ENCODE assay signal across 22 cellular contexts in the genomic region with DNA sequence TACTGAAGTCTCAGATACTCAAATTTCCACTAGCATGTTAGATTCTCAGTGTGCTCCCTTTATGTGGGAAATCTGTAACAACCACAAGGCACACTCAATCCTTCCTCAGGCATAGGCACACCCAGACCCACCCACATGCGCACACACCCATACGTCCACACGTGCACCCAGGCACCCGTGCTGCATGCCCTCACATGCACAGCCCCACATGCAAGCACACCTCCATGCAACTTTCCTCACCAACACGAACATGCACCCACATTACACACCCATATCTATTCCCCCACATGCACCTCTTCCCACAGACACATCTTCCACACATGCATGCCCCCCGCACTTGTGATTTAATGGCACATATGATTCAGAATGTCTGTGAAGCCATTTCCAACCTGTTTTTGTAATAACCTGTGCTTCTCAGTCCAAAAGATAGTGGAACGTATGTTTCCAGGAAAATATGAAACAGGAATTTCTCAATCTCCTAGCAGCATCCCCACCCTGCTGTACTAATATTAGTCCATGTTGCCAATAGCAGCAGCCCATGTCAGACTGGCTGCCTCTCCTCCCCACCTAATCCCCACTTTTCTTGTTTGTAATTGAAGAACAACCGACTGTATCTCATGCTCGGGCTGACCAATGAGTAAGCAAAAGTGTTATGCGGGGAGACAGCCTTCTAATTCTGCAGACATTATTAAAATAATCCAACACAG. TPM values are rescaled to one million over a fixed set of nuclear protein-coding genes. Genes with fewer than 3 reads are reported as not detected.
DNase-seq lines count a peak whose midpoint lies in the region; ATAC-seq, FAIRE-seq and TF ChIP-seq lines count a peak whose summit lies in the region.
"Had no signal": no experiment of that assay in that cellular context is flagged by ENCODE, and none has a peak within 500 bp of the region (broad histone marks: within the 10 kb centered on the region; RNA-seq: fewer than 3 reads in every experiment).

No MANE protein-coding gene starts in this region.

- POLR2A ChIA-PET in RWPE1 (lab: Yijun Ruan, JAX; ENCODE audit: low non-redundant PET) = no interaction called here

- H3K4me3 Mint-ChIP-seq in stimulated activated memory B cell treated with anti-CD40 and anti-IgM and Interleukin-4, amounts not matched to agents 10 μg/mL and 1 μg/mL and 100 μg/mL, for 72 hours = no peak overlapping the region
- H3K4me3 Mint-ChIP-seq: CD4-positive, alpha-beta memory T cell had no signal

- no peak for TF ChIP-seq POLR2A in H54 (IDR thresholded peaks at IDR 0.05; ENCODE audit: low read depth, low read length)

- H3K27me3 ChIP-seq in mammary epithelial cell (ENCODE audit: insufficient read depth, low read length) (no peaks in the 10 kb centered on the region), foreskin keratinocyte (no peaks in the 10 kb centered on the region)

- in situ Hi-C loops in mammary epithelial cell (cut with MboI; ENCODE audit: low sequenced_read_pairs in 2 of 2) = loop anchor here in 1 of 2 donors (25.0 kb wide), 1 partner anchor 598 kb away; the partner anchor contains the start of gene ZNF217

- ATAC-seq in foreskin keratinocyte = peak; percentile 61
- no peak for ATAC-seq in stimulated activated memory B cell treated with anti-CD40 and anti-IgM and Interleukin-4, amounts not matched to agents 10 μg/mL and 1 μg/mL and 100 μg/mL, for 72 hours
- ATAC-seq: HCT116 had no signal

- no peak overlapping the region for H3K4me2 ChIP-seq in mammary epithelial cell (ENCODE audit: insufficient read depth, low read depth, low read length)

- no peaks in the 10 kb centered on the region for H3K36me3 ChIP-seq in mammary epithelial cell (ENCODE audit: insufficient read depth, low read length)

- H3K79me2 ChIP-seq in mammary epithelial cell (ENCODE audit: insufficient read depth, low read length) = no peaks in the 10 kb centered on the region

- dilution Hi-C loops in mammary epithelial cell (cut with HindIII; ENCODE audit: low sequenced_read_pairs) = no loop called here

- BruUV-seq in mammary epithelial cell (replicated peaks; lab: Mats Ljungman, UMichigan) = no TSS peak

- H3K4me1 Mint-ChIP-seq in stimulated activated memory B cell treated with anti-CD40 and anti-IgM and Interleukin-4, amounts not matched to agents 10 μg/mL and 1 μg/mL and 100 μg/mL, for 72 hours = no peaks in the 10 kb centered on the region

- peak overlapping the region; percentile 5 for H2AFZ ChIP-seq in mammary epithelial cell (ENCODE audit: low read depth, low read length)

- H3K4me3 ChIP-seq in mammary epithelial cell (replicated peaks in 1 of 3; ENCODE audit: insufficient read depth in 1 of 3, low read depth in 2 of 3, low read length in 3 of 3) = no peak overlapping the region

- intact Hi-C loops in mammary epithelial cell (cut with micrococcal nuclease) = no loop called here

- no peaks in the 10 kb centered on the region for H3K9me3 Mint-ChIP-seq in stimulated activated memory B cell treated with anti-CD40 and anti-IgM and Interleukin-4, amounts not matched to agents 10 μg/mL and 1 μg/mL and 100 μg/mL, for 72 hours
- H3K9me3 Mint-ChIP-seq: CD4-positive, alpha-beta memory T cell had no signal

- CTCF ChIA-PET in RWPE1 (lab: Yijun Ruan, JAX) = interaction anchor here (0.6 kb wide), 1 partner anchor 98 kb away, joined by 5 read pairs; no protein-coding TSS in a partner anchor
- CTCF ChIA-PET in mammary epithelial cell (lab: Charles Lee; ENCODE audit: low non-redundant PET) = no interaction called here

- WGBS in mammary epithelial cell (ENCODE audit: low coverage, missing lambda C conversion rate) = 75% methylated on average over 10 of the region's 10 CpGs

- no peak overlapping the region for H3K27ac Mint-ChIP-seq in stimulated activated memory B cell treated with anti-CD40 and anti-IgM and Interleukin-4, amounts not matched to agents 10 μg/mL and 1 μg/mL and 100 μg/mL, for 72 hours
- H3K27ac Mint-ChIP-seq: CD4-positive, alpha-beta memory T cell had no signal

- peaks cover 25% of the 10 kb centered on the region for H3K27me3 Mint-ChIP-seq in stimulated activated memory B cell treated with anti-CD40 and anti-IgM and Interleukin-4, amounts not matched to agents 10 μg/mL and 1 μg/mL and 100 μg/mL, for 72 hours

- no peak overlapping the region for H3K9ac ChIP-seq in mammary epithelial cell (ENCODE audit: insufficient read depth, low read length)

- no peaks in the 10 kb centered on the region for H3K9me3 ChIP-seq in mammary epithelial cell (replicated peaks; ENCODE audit: insufficient read depth, low read length)

- FAIRE-seq in urothelium cell line (lab: Jason Lieb, UNC) (peak; percentile 65), H54 (lab: Jason Lieb, UNC) (no peak)
- FAIRE-seq: G401.6, H1 had no signal

- H3K4me1 ChIP-seq in mammary epithelial cell (ENCODE audit: insufficient read depth, low read length) (peaks cover 27% of the 10 kb centered on the region), foreskin keratinocyte (peaks cover 44% of the 10 kb centered on the region)

- no peaks in the 10 kb centered on the region for H3K36me3 Mint-ChIP-seq in stimulated activated memory B cell treated with anti-CD40 and anti-IgM and Interleukin-4, amounts not matched to agents 10 μg/mL and 1 μg/mL and 100 μg/mL, for 72 hours
- H3K36me3 Mint-ChIP-seq: CD4-positive, alpha-beta memory T cell had no signal

- H3K27ac ChIP-seq in RWPE1 (peak overlapping the region; percentile 81), mammary epithelial cell (ENCODE audit: insufficient read depth, low read depth, low read length) (no peak overlapping the region), foreskin keratinocyte (peak overlapping the region; percentile 53)

- DNase-seq in RWPE1 (ENCODE audit: low spot score) (no peak), mammary epithelial cell (no peak), foreskin keratinocyte (peak in 1 of 2 donors; percentile 61), urothelium cell line (ENCODE audit: low spot score) (no peak), H54 (ENCODE audit: insufficient read length, low spot score) (no peak)
- no peak for DNase-seq in activated CD4-positive, alpha-beta T cell treated with anti-CD3 and anti-CD28 coated beads, Interleukin-2, amount 50 U/mL, for 48 hours
- DNase-seq: C1 segment of cervical spinal cord; CD4-positive, alpha-beta memory T cell; COR-L47; Karpas-422; NCI-H1092 treated with DMSO at 0.1 percent for 48 hours; NCI-H1436; NCI-H187; NCI-H2081 treated with DMSO at 0.1 percent for 48 hours; NCI-H2171 treated with DMSO at 0.1 percent for 48 hours; NCI-H524; NCI-H774; SHP77 had no signal

- no peaks in the 10 kb centered on the region for H4K20me1 ChIP-seq in mammary epithelial cell (ENCODE audit: insufficient read depth, low read length)

- TF ChIP-seq CTCF in RWPE1 (conservative IDR thresholded peaks at IDR 0.05; ENCODE audit: low read depth) (no peak), mammary epithelial cell (conservative IDR thresholded peaks at IDR 0.05 in 1 of 2, IDR thresholded peaks at IDR 0.05 in 1 of 2; ENCODE audit: extremely low read depth in 1 of 2, insufficient read depth in 1 of 2, low read depth in 1 of 2, low read length in 2 of 2) (no peak), foreskin keratinocyte (conservative IDR thresholded peaks at IDR 0.05) (no peak)

RNA-seq across cellular contexts. Expression of gene CYP24A1, which starts 11.3 kb away (rescaled TPM):
- total RNA-seq in mammary epithelial cell (1 to 10 TPM; 1.3 to 6.2 TPM), foreskin keratinocyte (1.4 and 2.3 TPM in 2 replicates)
- polyA plus RNA-seq in mammary epithelial cell (4.7 TPM), foreskin keratinocyte (0.58 and 0.63 TPM in 2 replicates)
- polyA minus RNA-seq in mammary epithelial cell = 8.2 TPM
- total RNA-seq: H1 had no signal
- polyA plus RNA-seq: H1 had no signal

RNA-seq across cellular contexts. Expression of gene PFDN4, which starts 22.8 kb away (rescaled TPM):
- total RNA-seq in mammary epithelial cell (10 to 100 TPM; 28.9 to 45.3 TPM), foreskin keratinocyte (49.4 and 53.2 TPM in 2 replicates)
- polyA plus RNA-seq in mammary epithelial cell (28.4 TPM), foreskin keratinocyte (61.8 and 69.1 TPM in 2 replicates)
- polyA minus RNA-seq in mammary epithelial cell = 0.41 TPM
